ENCODE assay signal across 11 cellular contexts in the genomic region with DNA sequence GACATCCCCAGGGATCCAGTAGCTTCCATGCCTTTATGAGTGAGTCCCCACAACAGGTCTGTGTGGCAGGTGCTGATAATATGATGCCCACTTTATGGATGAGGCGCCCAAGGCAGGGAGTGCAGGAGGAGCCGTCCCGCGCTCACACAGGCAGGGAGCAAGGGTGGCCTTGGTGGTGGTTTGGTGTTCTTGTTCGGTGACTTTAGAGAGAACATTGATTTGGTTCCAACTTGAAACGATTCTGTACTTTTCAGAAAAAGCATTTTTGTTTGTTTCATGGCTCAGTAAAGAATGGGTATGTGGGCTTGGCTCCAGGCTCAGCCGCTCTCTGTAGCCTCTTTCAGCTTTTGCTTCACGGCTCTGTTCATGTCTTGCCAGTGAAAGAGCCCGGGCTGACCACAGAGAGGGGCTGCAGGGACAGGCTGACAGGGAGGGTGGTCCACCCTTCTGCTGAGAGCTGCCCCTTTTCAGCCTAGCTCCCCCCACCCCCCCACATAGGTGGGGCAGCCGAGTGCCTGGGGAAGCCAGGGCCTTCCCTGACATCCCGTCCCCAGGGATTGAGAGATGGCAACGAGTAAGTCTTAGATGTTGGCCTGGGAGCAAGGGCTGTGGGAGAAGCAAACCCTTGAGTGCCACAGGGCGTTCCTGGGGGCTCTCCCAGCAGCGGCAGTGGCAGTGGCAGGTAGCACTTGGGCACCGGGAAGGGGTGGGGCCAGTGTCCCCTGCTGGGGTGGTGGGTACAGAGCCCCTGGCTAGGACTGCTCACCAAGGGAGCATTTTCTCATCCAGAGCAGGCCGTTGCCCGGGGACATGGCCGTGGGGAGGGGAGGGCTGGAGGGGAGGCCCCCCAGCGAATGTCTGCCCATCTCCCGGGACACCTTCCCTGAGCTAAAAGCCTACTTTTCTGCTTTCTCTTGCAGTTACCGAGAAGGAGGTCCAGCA. TPM values are rescaled to one million over a fixed set of nuclear protein-coding genes. Genes with fewer than 3 reads are reported as not detected.
DNase-seq lines count a peak whose midpoint lies in the region; ATAC-seq and TF ChIP-seq lines count a peak whose summit lies in the region.
"Had no signal": no experiment of that assay in that cellular context is flagged by ENCODE, and none has a peak within 500 bp of the region (broad histone marks: within the 10 kb centered on the region; RNA-seq: fewer than 3 reads in every experiment).

No MANE protein-coding gene starts in this region.

- peak overlapping the region; percentile 13; the same call in 1 of the 2 replicates for H2BK120ac ChIP-seq in IMR-90 (ENCODE audit: low read depth, low read length)

- in situ Hi-C loops in IMR-90 (cut with MboI; ENCODE audit: low sequenced_read_pairs) = no loop called here

- TF ChIP-seq CTCF in IMR-90 (conservative IDR thresholded peaks at IDR 0.05; ENCODE audit: low read depth, low read length) = no peak

- TF ChIP-seq POLR2A in IMR-90 (IDR thresholded peaks at IDR 0.05; ENCODE audit: low read depth, low read length) = no peak

- peak overlapping the region; percentile 75 for H2AK5ac ChIP-seq in IMR-90 (ENCODE audit: low read depth, low read length)

- no peak for TF ChIP-seq RAD21 in IMR-90 (IDR thresholded peaks at IDR 0.05; ENCODE audit: low read length)

- no peak overlapping the region for H2BK5ac ChIP-seq in IMR-90 (ENCODE audit: low read depth, low read length, poor library complexity, severe bottlenecking)

- H2BK15ac ChIP-seq in IMR-90 (ENCODE audit: low read depth, low read length) = no peak overlapping the region; the same call in 2 of the 3 replicates

- peaks cover 7% of the 10 kb centered on the region for H3K36me3 ChIP-seq in IMR-90 (ENCODE audit: control insufficient read depth, insufficient read depth, low read length)
- H3K36me3 ChIP-seq in muscle layer of colon (ENCODE audit: insufficient read depth, low read length) = peaks cover 14% of the 10 kb centered on the region
- H3K36me3 ChIP-seq in thymus (ENCODE audit: control insufficient read depth, insufficient read depth) = no peaks in the 10 kb centered on the region

- no peaks in the 10 kb centered on the region for H3K27me3 ChIP-seq in IMR-90 (ENCODE audit: control insufficient read depth, insufficient read depth, low read length)
- H3K27me3 ChIP-seq in muscle layer of colon (ENCODE audit: control insufficient read depth in 1 of 2, insufficient read depth in 2 of 2, low read length in 2 of 2) = no peaks in the 10 kb centered on the region
- no peaks in the 10 kb centered on the region for H3K27me3 ChIP-seq in thymus (ENCODE audit: control insufficient read depth, insufficient read depth)

- no peak overlapping the region for H3K23ac ChIP-seq in IMR-90 (ENCODE audit: low read depth, low read length)

- no peak overlapping the region for H3K9ac ChIP-seq in IMR-90 (ENCODE audit: low read depth, low read length)
- peak overlapping the region; percentile 41 for H3K9ac ChIP-seq in muscle layer of colon (ENCODE audit: low read length)

- 0 out of 2 replicates have a peak overlapping the region, but pooled peaks have one; percentile 17 for H3K14ac ChIP-seq in IMR-90 (replicated peaks; ENCODE audit: low read depth, low read length)

- BruUV-seq in IMR-90 (replicated peaks; lab: Mats Ljungman, UMichigan) = no TSS peak

- H4K5ac ChIP-seq in IMR-90 (ENCODE audit: low read depth, low read length) = no peak overlapping the region

- peaks cover 31 to 81% of the 10 kb centered on the region in 2 experiments; a peak in 3 of 4 replicates for H3K79me1 ChIP-seq in IMR-90 (ENCODE audit: low read depth in 1 of 2, low read length in 2 of 2)

- CTCF ChIA-PET in IMR-90 (lab: Yijun Ruan, JAX) = no interaction called here

- H3K4ac ChIP-seq in IMR-90 (ENCODE audit: low read depth, low read length) = peak overlapping the region; percentile 8

- peak overlapping the region; percentile 35 for H2AFZ ChIP-seq in IMR-90 (replicated peaks; ENCODE audit: low read length, poor library complexity)

- no peak overlapping the region for H3K4me3 ChIP-seq in IMR-90 (ENCODE audit: insufficient read depth, low read depth, low read length)
- no peak overlapping the region for H3K4me3 ChIP-seq in muscle layer of colon (ENCODE audit: low read depth in 1 of 2, low read length in 2 of 2)
- no peak overlapping the region for H3K4me3 ChIP-seq in thymus (ENCODE audit: low read length)

- no peak for DNase-seq in IMR-90
- peak in 27 of 61 donors; percentile 23 to 75 (median 44) for DNase-seq in caudate nucleus (lab: John Stamatoyannopoulos, UW)
- DNase-seq in NCI-H187 (lab: John Stamatoyannopoulos, UW) = no peak
- no peak for DNase-seq in activated CD4-positive, alpha-beta T cell treated with anti-CD3 and anti-CD28 coated beads for 48 hours
- no peak for DNase-seq in AG08395 (ENCODE audit: low spot score)
- DNase-seq: activated CD8-positive, alpha-beta memory T cell treated with anti-CD3 and anti-CD28 coated beads, Interleukin-2, amount 50 U/mL, for 4 hours; amniotic stem cell; naive thymus-derived CD8-positive, alpha-beta T cell; NCI-H526 treated with DMSO at 0.1 percent for 48 hours had no signal

- 69% methylated on average over 5 of the region's 21 CpGs; no CpG with 5 or more reads in 1 of the 2 experiments for WGBS in IMR-90 (ENCODE audit: extremely low coverage in 2 of 2, insufficient read length in 1 of 2), 2 experiments
- 87% methylated on average over 21 of the region's 21 CpGs for WGBS in thymus

- no peak overlapping the region for H2BK20ac ChIP-seq in IMR-90 (ENCODE audit: low read depth, low read length)

- peaks cover 65% of the 10 kb centered on the region for H4K20me1 ChIP-seq in IMR-90 (ENCODE audit: insufficient read depth, low read length)

- ATAC-seq in IMR-90 (ENCODE audit: low read depth) = peak; percentile 21
- ATAC-seq: naive thymus-derived CD8-positive, alpha-beta T cell had no signal

- dilution Hi-C loops in IMR-90 (cut with HindIII; ENCODE audit: low sequenced_read_pairs, unreplicated experiment) = no loop called here

- H3K27ac ChIP-seq in IMR-90 (ENCODE audit: insufficient read depth, low read length) (peak overlapping the region; percentile 20; the same call in 1 of the 2 replicates), caudate nucleus (ENCODE audit: low read depth, low read length) (peak overlapping the region; percentile 72), muscle layer of colon (ENCODE audit: low read depth, low read length) (peak overlapping the region; percentile 87), thymus (ENCODE audit: low read depth) (peak overlapping the region; percentile 66)

- intact Hi-C loops in IMR-90 (cut with micrococcal nuclease) = no loop called here

- POLR2A ChIA-PET in IMR-90 (lab: Charles Lee; ENCODE audit: unreplicated experiment) = no interaction called here

- H3K9me3 ChIP-seq in IMR-90 (ENCODE audit: control insufficient read depth, insufficient read depth, low read length) (no peaks in the 10 kb centered on the region), muscle layer of colon (ENCODE audit: low read length) (no peaks in the 10 kb centered on the region), thymus (ENCODE audit: control insufficient read depth) (no peaks in the 10 kb centered on the region)

- peak overlapping the region; percentile 45 for H2AK9ac ChIP-seq in IMR-90 (replicated peaks; ENCODE audit: low read depth, low read length, poor library complexity)

- no peak overlapping the region; the same call in 1 of the 2 replicates for H4K91ac ChIP-seq in IMR-90 (ENCODE audit: insufficient read depth, low read depth, low read length)

- H3K18ac ChIP-seq in IMR-90 (ENCODE audit: low read depth, low read length) = no peak overlapping the region

- H3K4me1 ChIP-seq in IMR-90 (ENCODE audit: control insufficient read depth, insufficient read depth, low read length) (peaks cover 27% of the 10 kb centered on the region), muscle layer of colon (ENCODE audit: insufficient read depth, low read length) (peaks cover 65% of the 10 kb centered on the region), thymus (ENCODE audit: control insufficient read depth, insufficient read depth, low read length) (no peaks in the 10 kb centered on the region)

- peak overlapping the region in 1 of 2 experiments; percentile 4; a peak in 1 of 4 replicates for H4K8ac ChIP-seq in IMR-90 (ENCODE audit: low read depth in 2 of 2, low read length in 2 of 2)

- peaks cover 31% of the 10 kb centered on the region for H3K9me1 ChIP-seq in IMR-90 (ENCODE audit: insufficient read depth, low read length)

- H3K56ac ChIP-seq in IMR-90 (ENCODE audit: extremely low read depth, insufficient read depth, low read length) = no peak overlapping the region

- no peak overlapping the region; the same call in 1 of the 2 replicates for H3K4me2 ChIP-seq in IMR-90 (ENCODE audit: low read depth, low read length)

TF ChIP-seq in IMR-90, 13 proteins besides CTCF, POLR2A, EP300 and RAD21 (continues in another document):
- TF ChIP-seq MAZ (IDR thresholded peaks at IDR 0.05; ENCODE audit: borderline replicate concordance, low read depth, low read length) (no peak), NFE2L2 (IDR thresholded peaks at IDR 0.05; ENCODE audit: low read depth, low read length) (no peak), MXI1 (IDR thresholded peaks at IDR 0.05; ENCODE audit: borderline replicate concordance, low read depth, low read length) (no peak), SMC3 (IDR thresholded peaks at IDR 0.05; ENCODE audit: low read depth, low read length) (no peak), FOS (IDR thresholded peaks at IDR 0.05; ENCODE audit: low read depth, low read length) (no peak)
- TF ChIP-seq, protein P1, sequence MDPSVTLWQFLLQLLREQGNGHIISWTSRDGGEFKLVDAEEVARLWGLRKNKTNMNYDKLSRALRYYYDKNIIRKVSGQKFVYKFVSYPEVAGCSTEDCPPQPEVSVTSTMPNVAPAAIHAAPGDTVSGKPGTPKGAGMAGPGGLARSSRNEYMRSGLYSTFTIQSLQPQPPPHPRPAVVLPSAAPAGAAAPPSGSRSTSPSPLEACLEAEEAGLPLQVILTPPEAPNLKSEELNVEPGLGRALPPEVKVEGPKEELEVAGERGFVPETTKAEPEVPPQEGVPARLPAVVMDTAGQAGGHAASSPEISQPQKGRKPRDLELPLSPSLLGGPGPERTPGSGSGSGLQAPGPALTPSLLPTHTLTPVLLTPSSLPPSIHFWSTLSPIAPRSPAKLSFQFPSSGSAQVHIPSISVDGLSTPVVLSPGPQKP (IDR thresholded peaks at IDR 0.05; ENCODE audit: borderline replicate concordance, low read depth, low read length) = no peak
- TF ChIP-seq, protein P2, sequence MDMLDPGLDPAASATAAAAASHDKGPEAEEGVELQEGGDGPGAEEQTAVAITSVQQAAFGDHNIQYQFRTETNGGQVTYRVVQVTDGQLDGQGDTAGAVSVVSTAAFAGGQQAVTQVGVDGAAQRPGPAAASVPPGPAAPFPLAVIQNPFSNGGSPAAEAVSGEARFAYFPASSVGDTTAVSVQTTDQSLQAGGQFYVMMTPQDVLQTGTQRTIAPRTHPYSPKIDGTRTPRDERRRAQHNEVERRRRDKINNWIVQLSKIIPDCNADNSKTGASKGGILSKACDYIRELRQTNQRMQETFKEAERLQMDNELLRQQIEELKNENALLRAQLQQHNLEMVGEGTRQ (IDR thresholded peaks at IDR 0.05; ENCODE audit: low read depth, low read length) = no peak

RNA-seq across cellular contexts. Expression of gene NCS1, which starts 28.1 kb away (rescaled TPM):
- 35.8 and 41.0 TPM in 2 replicates for total RNA-seq in IMR-90 (2012; rRNA removed)
- 60.5 and 68.9 TPM in 2 replicates for polyA plus RNA-seq in IMR-90 (2012; rRNA removed)
- 45.5 and 54.7 TPM in 2 replicates for polyA plus RNA-seq in IMR-90 (2012; cell fraction: cytosol; rRNA removed)
- polyA plus RNA-seq in IMR-90 (2012; cell fraction: nucleus; rRNA removed; ENCODE audit: low replicate concordance) = 36.7 and 43.5 TPM in 2 replicates
- 6.9 TPM for polyA plus RNA-seq in thymus
- total RNA-seq: naive thymus-derived CD8-positive, alpha-beta T cell had no signal

Comparison
In these comparisons a context has a peak if more than half of its experiments do, and no peak if none do; other contexts are left out.
1. H3K27ac ChIP-seq: peak in every context shown above with its lines; median percentile 87 in muscle layer of colon; 72 in caudate nucleus; 66 in thymus; 20 in IMR-90.